24 cellular contexts compared by ENCODE assay signal in genomic region chr2:710867-711266, GRCh38. TPM values are rescaled to one million over a fixed set of nuclear protein-coding genes. Genes with fewer than 3 reads are reported as not detected.
DNase-seq lines count a peak whose midpoint lies in the region; ATAC-seq, FAIRE-seq and TF ChIP-seq lines count a peak whose summit lies in the region.
"Had no signal": no experiment of that assay in that cellular context is flagged by ENCODE, and none has a peak within 500 bp of the region (broad histone marks: within the 10 kb centered on the region; RNA-seq: fewer than 3 reads in every experiment).

No MANE protein-coding gene starts in this region.

- H3K9ac ChIP-seq in HepG2 (ENCODE audit: insufficient read depth, low read depth, low read length), result no peak overlapping the region
- no peak overlapping the region for H3K9ac ChIP-seq in Karpas-422 (ENCODE audit: low read length)
- H3K9ac ChIP-seq: BLaER1 had no signal

- TF ChIP-seq EP300 in HepG2 (IDR thresholded peaks at IDR 0.05; ENCODE audit: low read depth in 2 of 2, low read length in 2 of 2), result no peak
- TF ChIP-seq EP300 in HepG2 (CRISPR knock-in tag; IDR thresholded peaks at IDR 0.05; ENCODE audit: borderline replicate concordance), result no peak

- no peak overlapping the region for H3K4me3 ChIP-seq in HepG2 (replicated peaks in 1 of 3; ENCODE audit: insufficient read depth in 1 of 3, low read depth in 2 of 3, low read length in 3 of 3)
- H3K4me3 ChIP-seq in right lobe of liver, result no peak overlapping the region
- H3K4me3 ChIP-seq in Karpas-422 (ENCODE audit: low read length), result no peak overlapping the region
- H3K4me3 ChIP-seq: BLaER1, GM12878 had no signal

- no peaks in the 10 kb centered on the region for H3K4me1 ChIP-seq in HepG2 (ENCODE audit: insufficient read depth, low read length)
- no peaks in the 10 kb centered on the region for H3K4me1 ChIP-seq in right lobe of liver
- H3K4me1 ChIP-seq in Karpas-422 (ENCODE audit: low read length), result peaks cover 44% of the 10 kb centered on the region
- H3K4me1 ChIP-seq: BE2C had no signal

- H4K20me1 ChIP-seq in HepG2 (ENCODE audit: insufficient read depth, low read length), result no peaks in the 10 kb centered on the region
- no peaks in the 10 kb centered on the region for H4K20me1 ChIP-seq in Karpas-422 (ENCODE audit: insufficient read depth, low read depth, low read length)
- H4K20me1 ChIP-seq: BLaER1 had no signal

- no peak for TF ChIP-seq CTCF in HepG2 (CRISPR knock-in tag; IDR thresholded peaks at IDR 0.05)
- no peak for TF ChIP-seq CTCF in right lobe of liver (IDR thresholded peaks at IDR 0.05)

- DNase-seq in HepG2 (ENCODE audit: low spot score) (no peak), right lobe of liver (no peak), Karpas-422 (no peak), HTR-8/SVneo (ENCODE audit: insufficient read length, low spot score) (no peak)
- DNase-seq: ACHN; BE2C; C1 segment of cervical spinal cord; CD4-positive, alpha-beta memory T cell; CD4-positive, CD25-positive, alpha-beta regulatory T cell; CD8-positive, alpha-beta memory T cell; COR-L47; DMS 273 treated with DMSO at 0.1 percent for 48 hours; DMS153; DMS53; DMS79; DND-41; EL; GDM1 had no signal

- POLR2A ChIA-PET in HepG2 (lab: Yijun Ruan, JAX), result no interaction called here

- TF ChIP-seq POLR2A in HepG2 (IDR thresholded peaks at IDR 0.05; ENCODE audit: insufficient read depth in 1 of 2, low read depth in 2 of 2, low read length in 2 of 2) (no peak), right lobe of liver (IDR thresholded peaks at IDR 0.05) (no peak)

- H3K4me2 ChIP-seq in HepG2 (ENCODE audit: low read depth, low read length), result no peak overlapping the region
- no peak overlapping the region for H3K4me2 ChIP-seq in Karpas-422 (ENCODE audit: low read depth, low read length, poor library complexity, severe bottlenecking)
- H3K4me2 ChIP-seq: BLaER1 had no signal

- no peak for TF ChIP-seq RAD21 in HepG2 (CRISPR knock-in tag; IDR thresholded peaks at IDR 0.05)

- no peaks in the 10 kb centered on the region for H3K9me2 ChIP-seq in Karpas-422 (replicated peaks; ENCODE audit: insufficient read depth, low read length)

- WGBS in HepG2 (ENCODE audit: low lambda C conversion rate), result 0% methylated on average over 1 of the region's 1 CpG
- 46% methylated on average over 1 of the region's 1 CpG for WGBS in right lobe of liver (ENCODE audit: insufficient coverage, low coverage, low lambda C conversion rate, missing lambda C conversion rate)

- no TSS peak for BruUV-seq in HepG2 (replicated peaks; lab: Mats Ljungman, UMichigan)

- H2AFZ ChIP-seq in HepG2 (ENCODE audit: low read length) (no peak overlapping the region), Karpas-422 (ENCODE audit: low read length) (no peak overlapping the region)

- in situ Hi-C loops in HepG2 (cut with HindIII; ENCODE audit: extremely low pct_ligation_motif_present, low pct_unique_long_range_greater_than_20kb), result loop anchor here (25.0 kb wide), 1 partner anchor 426 kb away; no protein-coding TSS in a partner anchor

- H3K79me2 ChIP-seq in HepG2 (ENCODE audit: insufficient read depth, low read length), result no peaks in the 10 kb centered on the region
- no peaks in the 10 kb centered on the region for H3K79me2 ChIP-seq in Karpas-422 (ENCODE audit: low read length)

- H3K9me3 ChIP-seq in HepG2 (ENCODE audit: low read length), result no peaks in the 10 kb centered on the region
- no peaks in the 10 kb centered on the region for H3K9me3 ChIP-seq in right lobe of liver
- H3K9me3 ChIP-seq in Karpas-422 (ENCODE audit: low read length), result no peaks in the 10 kb centered on the region
- H3K9me3 ChIP-seq: BE2C, BLaER1 had no signal

- H3K27me3 ChIP-seq in HepG2 (ENCODE audit: control insufficient read depth in 1 of 2, insufficient read depth in 2 of 2, low read length in 2 of 2) (peaks cover 4 to 40% of the 10 kb centered on the region in 2 experiments; a peak in 3 of 5 replicates), right lobe of liver (no peaks in the 10 kb centered on the region), Karpas-422 (ENCODE audit: low read length) (no peaks in the 10 kb centered on the region)
- H3K27me3 ChIP-seq: BE2C, BLaER1 had no signal

- ATAC-seq in HepG2 (no peak), right lobe of liver (no peak), GM19455 (IDR thresholded peaks at IDR 0.05; ENCODE audit: unreplicated experiment) (no peak)
- ATAC-seq: GM12878 had no signal

- CTCF ChIA-PET in HepG2 (lab: Yijun Ruan, JAX; ENCODE audit: low intra/inter-chr PET ratio, low total read pairs), result no interaction called here

- no peaks in the 10 kb centered on the region for H3K36me3 ChIP-seq in HepG2 (replicated peaks in 1 of 2; ENCODE audit: control insufficient read depth in 1 of 2, insufficient read depth in 2 of 2, low read length in 2 of 2)
- no peaks in the 10 kb centered on the region for H3K36me3 ChIP-seq in right lobe of liver
- no peaks in the 10 kb centered on the region for H3K36me3 ChIP-seq in Karpas-422 (ENCODE audit: insufficient read depth, low read length)
- H3K36me3 ChIP-seq: BE2C, BLaER1 had no signal

- intact Hi-C loops in HepG2 (cut with micrococcal nuclease; ENCODE audit: unreplicated experiment) (no loop called here), right lobe of liver (cut with DNase I) (no loop called here)

- FAIRE-seq in HepG2 (lab: Jason Lieb, UNC) (no peak), HTR-8/SVneo (lab: Jason Lieb, UNC) (no peak)
- FAIRE-seq: GM12878, GM12892, GM18507 had no signal

- H3K27ac ChIP-seq in HepG2 (ENCODE audit: extremely low read length, insufficient read depth, low read length) (no peak overlapping the region), right lobe of liver (no peak overlapping the region), Karpas-422 (ENCODE audit: low read length) (0 out of 2 replicates have a peak overlapping the region, but pooled peaks have one; percentile 18)
- H3K27ac ChIP-seq: 22Rv1, BLaER1 had no signal

TF ChIP-seq in HepG2, 621 proteins besides CTCF, POLR2A, EP300 and RAD21:
- TF ChIP-seq NR2C2 (CRISPR knock-in tag; IDR thresholded peaks at IDR 0.05; ENCODE audit: borderline replicate concordance) (no peak), MAFK (conservative IDR thresholded peaks at IDR 0.05 in 1 of 2, IDR thresholded peaks at IDR 0.05 in 1 of 2; ENCODE audit: low read length in 2 of 2) (peak; percentile 49 to 79; a peak in 3 of 4 replicates), KLF11 (CRISPR knock-in tag; IDR thresholded peaks at IDR 0.05) (no peak), MAFF (IDR thresholded peaks at IDR 0.05; ENCODE audit: low read depth, low read length) (peak; percentile 63), GATAD1 (CRISPR knock-in tag; IDR thresholded peaks at IDR 0.05) (no peak)

RNA-seq across cellular contexts. Expression of gene TMEM18, which starts 33.7 kb away (rescaled TPM):
- total RNA-seq in HepG2 (2016; rRNA removed; fragmentation: Illumina TruSeq; extraction: Trizol), result 39.7 and 45.9 TPM in 2 replicates
- total RNA-seq in HepG2 (2016; cell fraction: cytosol; rRNA removed; fragmentation: Illumina TruSeq; extraction: Trizol; ENCODE audit: low read depth), result 26.8 and 30.8 TPM in 2 replicates
- 36.9 and 47.1 TPM in 2 replicates for total RNA-seq in HepG2 (2016; cell fraction: insoluble cytoplasmic fraction; rRNA removed; fragmentation: Illumina TruSeq; extraction: Trizol)
- total RNA-seq in HepG2 (2016; cell fraction: membrane; rRNA removed; fragmentation: Illumina TruSeq; extraction: Trizol), result 43.7 and 45.0 TPM in 2 replicates
- 27.3 and 30.5 TPM in 2 replicates for total RNA-seq in HepG2 (2016; cell fraction: nucleus; rRNA removed; fragmentation: Illumina TruSeq; extraction: Trizol)
- 32.1 and 49.4 TPM in 2 replicates for polyA plus RNA-seq in HepG2 (2011; rRNA removed)
- 33.5 and 39.5 TPM in 2 replicates for polyA plus RNA-seq in HepG2 (2011; cell fraction: cytosol; rRNA removed)
- 29.6 and 38.2 TPM in 2 replicates for polyA plus RNA-seq in HepG2 (2011; cell fraction: nucleus; rRNA removed)
- polyA plus RNA-seq in HepG2 (2012), result 36.5 and 48.1 TPM in 2 replicates
- polyA plus RNA-seq in HepG2 (2016; cell fraction: cytosol; fragmentation: Illumina TruSeq; extraction: Trizol; ENCODE audit: low read depth), result 37.2 and 42.5 TPM in 2 replicates
- 36.2 and 38.9 TPM in 2 replicates for polyA plus RNA-seq in HepG2 (2016; cell fraction: insoluble cytoplasmic fraction; fragmentation: Illumina TruSeq; extraction: Trizol; ENCODE audit: low read depth)
- 38.3 and 46.2 TPM in 2 replicates for polyA plus RNA-seq in HepG2 (2016; cell fraction: membrane; fragmentation: Illumina TruSeq; extraction: Trizol; ENCODE audit: low read depth)
- polyA plus RNA-seq in HepG2 (2016; cell fraction: nucleus; fragmentation: Illumina TruSeq; extraction: Trizol; ENCODE audit: insufficient read depth, low read depth), result 49.7 and 63.7 TPM in 2 replicates
- 19.9 and 51.6 TPM in 2 replicates for polyA minus RNA-seq in HepG2 (2011; rRNA and poly(A)+ RNA removed; ENCODE audit: low replicate concordance)
- polyA minus RNA-seq in HepG2 (2011; cell fraction: cytosol; rRNA and poly(A)+ RNA removed), result 14.5 and 14.9 TPM in 2 replicates
- polyA minus RNA-seq in HepG2 (2011; cell fraction: nucleus; rRNA and poly(A)+ RNA removed), result 39.4 and 50.0 TPM in 2 replicates
- total RNA-seq in right lobe of liver, result 10 to 100 TPM in 2 of 6 experiments, 1 to 10 TPM in 4; 4.2 to 11.4 (median 7.0) TPM
- 46.1 and 48.6 TPM in 2 replicates for total RNA-seq in Karpas-422 (2014; rRNA removed; shearing (Covaris generic); ENCODE audit: low replicate concordance)
